ENCODE assay signal across 7 cellular contexts in genomic region chr18:11981633-11982366, GRCh38. TPM values are rescaled to one million over a fixed set of nuclear protein-coding genes. Genes with fewer than 3 reads are reported as not detected.
A peak's percentile ranks its signal among the peaks of the same experiment; 100 is the strongest.
DNase-seq lines count a peak whose midpoint lies in the region; ATAC-seq lines count a peak whose summit lies in the region.

No MANE protein-coding gene starts in this region.

- peaks cover 16% of the 10 kb centered on the region for H3K4me1 Mint-ChIP-seq in activated T-helper 2 cell treated with anti-CD3 and anti-CD28 coated beads, Interferon-gamma antibody, Interleukin-2, Interleukin-4, amounts not matched to agents 10 μg/mL and 5 μg/mL and 100 μg/mL, durations not matched to agents 14 hours and 24 hours and 36 hours (ENCODE audit: low read depth)

- H3K4me3 Mint-ChIP-seq in activated T-helper 2 cell treated with anti-CD3 and anti-CD28 coated beads, Interferon-gamma antibody, Interleukin-2, Interleukin-4, amounts not matched to agents 10 μg/mL and 5 μg/mL and 100 μg/mL, durations not matched to agents 14 hours and 24 hours and 36 hours (ENCODE audit: low read depth) = peak overlapping the region; percentile 86

- DNase-seq in NCI-H146 (lab: John Stamatoyannopoulos, UW) (peak; percentile 88), Right ventricle myocardium superior (peak; percentile 74), posterior vena cava (ENCODE audit: low spot score) (peak; percentile 89), NK-92 (lab: John Stamatoyannopoulos, UW; ENCODE audit: unreplicated experiment) (no peak)
- DNase-seq in activated T-helper 2 cell treated with anti-CD3 and anti-CD28 coated beads, Interferon-gamma antibody, Interleukin-2, Interleukin-4, amounts not matched to agents 10 μg/mL and 5 μg/mL and 100 μg/mL, durations not matched to agents 14 hours and 24 hours and 36 hours (ENCODE audit: low spot score) = peak; percentile 22

- peak; percentile 6 for ATAC-seq in GM18508 (IDR thresholded peaks at IDR 0.05; ENCODE audit: insufficient read depth, unreplicated experiment)
- ATAC-seq in HG02571 (IDR thresholded peaks at IDR 0.05; ENCODE audit: unreplicated experiment) = peak; percentile 12
- peak; percentile 21 for ATAC-seq in Right ventricle myocardium superior (ENCODE audit: poor library complexity)

- intact Hi-C loops in activated T-helper 2 cell treated with anti-CD3 and anti-CD28 coated beads, Interferon-gamma antibody, Interleukin-2, Interleukin-4, amounts not matched to agents 10 μg/mL and 5 μg/mL and 100 μg/mL, durations not matched to agents 14 hours and 24 hours and 36 hours (cut with micrococcal nuclease) = loop anchor here (1.0 to 5.0 kb wide), 6 partner anchors 34 to 426 kb away; partner anchors contain the start of genes AFG3L2, CHMP1B and PRELID3A
- intact Hi-C loops in Right ventricle myocardium superior (cut with DNase I) (loop anchor here (2.0 to 5.0 kb wide), 2 partner anchors 35 to 51 kb away; no protein-coding TSS in a partner anchor), posterior vena cava (cut with DNase I) (loop anchor here (1.0 to 2.0 kb wide), 3 partner anchors 27 to 45 kb away; no protein-coding TSS in a partner anchor)

- H3K27me3 Mint-ChIP-seq in activated T-helper 2 cell treated with anti-CD3 and anti-CD28 coated beads, Interferon-gamma antibody, Interleukin-2, Interleukin-4, amounts not matched to agents 10 μg/mL and 5 μg/mL and 100 μg/mL, durations not matched to agents 14 hours and 24 hours and 36 hours (ENCODE audit: low read depth) = peaks cover 9% of the 10 kb centered on the region

- peak overlapping the region; percentile 46 for H3K27ac Mint-ChIP-seq in activated T-helper 2 cell treated with anti-CD3 and anti-CD28 coated beads, Interferon-gamma antibody, Interleukin-2, Interleukin-4, amounts not matched to agents 10 μg/mL and 5 μg/mL and 100 μg/mL, durations not matched to agents 14 hours and 24 hours and 36 hours

- no peaks in the 10 kb centered on the region for H3K9me3 Mint-ChIP-seq in activated T-helper 2 cell treated with anti-CD3 and anti-CD28 coated beads, Interferon-gamma antibody, Interleukin-2, Interleukin-4, amounts not matched to agents 10 μg/mL and 5 μg/mL and 100 μg/mL, durations not matched to agents 14 hours and 24 hours and 36 hours

- H3K36me3 Mint-ChIP-seq in activated T-helper 2 cell treated with anti-CD3 and anti-CD28 coated beads, Interferon-gamma antibody, Interleukin-2, Interleukin-4, amounts not matched to agents 10 μg/mL and 5 μg/mL and 100 μg/mL, durations not matched to agents 14 hours and 24 hours and 36 hours (ENCODE audit: low read depth) = no peaks in the 10 kb centered on the region

RNA-seq across cellular contexts. Expression of gene IMPA2, which starts 0.5 kb away (rescaled TPM):
- total RNA-seq in activated T-helper 2 cell treated with anti-CD3 and anti-CD28 coated beads, Interferon-gamma antibody, Interleukin-2, Interleukin-4, amounts not matched to agents 10 μg/mL and 5 μg/mL and 100 μg/mL, durations not matched to agents 14 hours and 24 hours and 36 hours = 17.4 and 22.2 TPM in 2 replicates
- total RNA-seq in Right ventricle myocardium superior = 85.8 TPM
- total RNA-seq in posterior vena cava = 10 to 100 TPM; 14.9 to 31.5 TPM
